Comparison of ENCODE assay signal across 13 cellular contexts in genomic region chr4:118898221-118898620, GRCh38.
"Had no signal": no experiment of that assay in that cellular context is flagged by ENCODE, and none has a peak within 500 bp of the region (broad histone marks: within the 10 kb centered on the region; RNA-seq: fewer than 3 reads in every experiment).

No MANE protein-coding gene starts in this region.

- H3K9me3 ChIP-seq: adrenal gland, body of pancreas, neutrophil had no signal

- H3K27ac ChIP-seq: body of pancreas, foreskin keratinocyte, neutrophil had no signal

- H3K4me1 ChIP-seq: foreskin keratinocyte had no signal

- DNase-seq: activated CD4-positive, alpha-beta T cell treated with anti-CD3 and anti-CD28 coated beads, Interleukin-2, amount 10 ng/mL, durations not matched to agents 7 days and 5 days; activated CD4-positive, CD25-positive, alpha-beta regulatory T cell; activated naive CD4-positive, alpha-beta T cell treated with anti-CD3 and anti-CD28 coated beads, Interleukin-2, amount 50 U/mL, for 16 hours; activated T-cell treated with anti-CD3 and anti-CD28 coated beads for 4 hours; body of pancreas; foreskin keratinocyte; kidney; naive thymus-derived CD4-positive, alpha-beta T cell; stimulated activated CD4-positive, alpha-beta T cell treated with anti-CD3 and anti-CD28 coated beads, Interleukin-2, amount 100 ng/mL, for 48 hours; stimulated activated naive CD4-positive, alpha-beta T cell treated with Interleukin-2 at 50 U/mL for 16 hours; T-helper 2 cell had no signal

- ATAC-seq: body of pancreas; foreskin keratinocyte; naive thymus-derived CD4-positive, alpha-beta T cell had no signal

- H3K4me3 ChIP-seq: adrenal gland, body of pancreas had no signal

- H3K27me3 ChIP-seq: adrenal gland, body of pancreas, foreskin keratinocyte, neutrophil had no signal

- H3K36me3 ChIP-seq: adrenal gland, neutrophil had no signal
